Comparison of ENCODE assay signal across 23 cellular contexts in genomic region chr1:117540532-117540931, GRCh38.
"Had no signal": no experiment of that assay in that cellular context is flagged by ENCODE, and none has a peak within 500 bp of the region (broad histone marks: within the 10 kb centered on the region; RNA-seq: fewer than 3 reads in every experiment).

No MANE protein-coding gene starts in this region.

- H3K36me3 ChIP-seq: colonic mucosa, neural progenitor cell, right atrium auricular region, spleen, uterus had no signal

- H3K4me1 Mint-ChIP-seq: immature natural killer cell; naive thymus-derived CD8-positive, alpha-beta T cell; neural progenitor cell; stimulated activated memory B cell treated with anti-CD40 and anti-IgM and Interleukin-4, amounts not matched to agents 10 μg/mL and 1 μg/mL and 100 μg/mL, for 72 hours had no signal

- ATAC-seq: effector memory CD8-positive, alpha-beta T cell; naive thymus-derived CD8-positive, alpha-beta T cell; stimulated activated memory B cell treated with anti-CD40 and anti-IgM and Interleukin-4, amounts not matched to agents 10 μg/mL and 1 μg/mL and 100 μg/mL, for 72 hours had no signal

- H3K27me3 ChIP-seq: colonic mucosa, dorsolateral prefrontal cortex, neural progenitor cell, right atrium auricular region, testis, uterus had no signal

- H3K9ac ChIP-seq: neural progenitor cell had no signal

- H3K4me1 ChIP-seq: colonic mucosa, neural progenitor cell, right atrium auricular region, testis, uterus had no signal

- H3K9me3 ChIP-seq: colonic mucosa, psoas muscle, right atrium auricular region, spleen, testis, uterus had no signal

- H3K4me3 ChIP-seq: colonic mucosa, dorsolateral prefrontal cortex, lung, neural progenitor cell, psoas muscle, right atrium auricular region, spleen, testis, uterus had no signal

- FAIRE-seq: astrocyte, bronchial epithelial cell, endothelial cell of umbilical vein had no signal

- H3K27ac ChIP-seq: colonic mucosa, dorsolateral prefrontal cortex, neural progenitor cell, psoas muscle, right atrium auricular region, spleen, testis, uterus had no signal

- H3K36me3 Mint-ChIP-seq: activated naive CD4-positive, alpha-beta T cell treated with anti-CD3 and anti-CD28 coated beads, Interleukin-2, amount 50 U/mL, for 24 hours; immature natural killer cell; mesothelial cell of epicardium; naive thymus-derived CD8-positive, alpha-beta T cell; neural progenitor cell; stimulated activated memory B cell treated with anti-CD40 and anti-IgM and Interleukin-4, amounts not matched to agents 10 μg/mL and 1 μg/mL and 100 μg/mL, for 72 hours had no signal

- H2AFZ ChIP-seq: neural progenitor cell had no signal

- H3K4me2 ChIP-seq: neural progenitor cell had no signal

- DNase-seq: activated B cell treated with CpG ODN at 0.5 μM for 24 hours; activated CD4-positive, alpha-beta T cell treated with anti-CD3 and anti-CD28 coated beads, Interleukin-2, amount 50 U/mL, for 1 hour; activated effector memory CD4-positive, alpha-beta T cell treated with Interleukin-2 at 50 U/mL for 16 hours; colonic mucosa; dorsolateral prefrontal cortex; effector memory CD8-positive, alpha-beta T cell; immature natural killer cell; naive thymus-derived CD8-positive, alpha-beta T cell; testis; trophoblast cell had no signal

- H3K9me3 Mint-ChIP-seq: activated B cell treated with CpG ODN at 0.5 μM for 24 hours; activated naive CD4-positive, alpha-beta T cell treated with anti-CD3 and anti-CD28 coated beads, Interleukin-2, amount 50 U/mL, for 24 hours; effector memory CD8-positive, alpha-beta T cell; immature natural killer cell; mesothelial cell of epicardium; naive thymus-derived CD8-positive, alpha-beta T cell; neural progenitor cell; stimulated activated memory B cell treated with anti-CD40 and anti-IgM and Interleukin-4, amounts not matched to agents 10 μg/mL and 1 μg/mL and 100 μg/mL, for 72 hours; T-helper 1 cell treated with Interleukin-12 subunit alpha and Interleukin-12 subunit beta and Interleukin-4 antibody, amounts not matched to agents 30 μg/mL and 1 μg/mL, for 36 hours had no signal

- H3K27ac Mint-ChIP-seq: activated B cell treated with CpG ODN at 0.5 μM for 24 hours; activated naive CD4-positive, alpha-beta T cell treated with anti-CD3 and anti-CD28 coated beads, Interleukin-2, amount 50 U/mL, for 24 hours; effector memory CD8-positive, alpha-beta T cell; immature natural killer cell; mesothelial cell of epicardium; neural progenitor cell; stimulated activated memory B cell treated with anti-CD40 and anti-IgM and Interleukin-4, amounts not matched to agents 10 μg/mL and 1 μg/mL and 100 μg/mL, for 72 hours; T-helper 1 cell treated with Interleukin-12 subunit alpha and Interleukin-12 subunit beta and Interleukin-4 antibody, amounts not matched to agents 30 μg/mL and 1 μg/mL, for 36 hours had no signal

- H3K4me3 Mint-ChIP-seq: activated B cell treated with CpG ODN at 0.5 μM for 24 hours; activated naive CD4-positive, alpha-beta T cell treated with anti-CD3 and anti-CD28 coated beads, Interleukin-2, amount 50 U/mL, for 24 hours; effector memory CD8-positive, alpha-beta T cell; immature natural killer cell; mesothelial cell of epicardium; naive thymus-derived CD8-positive, alpha-beta T cell; neural progenitor cell; stimulated activated memory B cell treated with anti-CD40 and anti-IgM and Interleukin-4, amounts not matched to agents 10 μg/mL and 1 μg/mL and 100 μg/mL, for 72 hours; T-helper 1 cell treated with Interleukin-12 subunit alpha and Interleukin-12 subunit beta and Interleukin-4 antibody, amounts not matched to agents 30 μg/mL and 1 μg/mL, for 36 hours had no signal

- H3K27me3 Mint-ChIP-seq: activated B cell treated with CpG ODN at 0.5 μM for 24 hours; activated naive CD4-positive, alpha-beta T cell treated with anti-CD3 and anti-CD28 coated beads, Interleukin-2, amount 50 U/mL, for 24 hours; effector memory CD8-positive, alpha-beta T cell; stimulated activated memory B cell treated with anti-CD40 and anti-IgM and Interleukin-4, amounts not matched to agents 10 μg/mL and 1 μg/mL and 100 μg/mL, for 72 hours had no signal
